ENCODE assay signal across 9 cellular contexts in genomic region chr15:89383635-89384604, GRCh38. TPM values are rescaled to one million over a fixed set of nuclear protein-coding genes. Genes with fewer than 3 reads are reported as not detected.
DNase-seq lines count a peak whose midpoint lies in the region; TF ChIP-seq lines count a peak whose summit lies in the region.
"Had no signal": no experiment of that assay in that cellular context is flagged by ENCODE, and none has a peak within 500 bp of the region (broad histone marks: within the 10 kb centered on the region; RNA-seq: fewer than 3 reads in every experiment).

No MANE protein-coding gene starts in this region.

- H3K27ac ChIP-seq in cardiac muscle cell (no peak overlapping the region), right atrium auricular region (no peak overlapping the region), uterus (no peak overlapping the region), stomach (no peak overlapping the region)
- H3K27ac ChIP-seq: pancreas had no signal

- peaks cover 5% of the 10 kb centered on the region for H3K36me3 Mint-ChIP-seq in glutamatergic neuron (ENCODE audit: unreplicated experiment)
- no peaks in the 10 kb centered on the region for H3K36me3 Mint-ChIP-seq in activated naive CD8-positive, alpha-beta T cell treated with anti-CD3 and anti-CD28 coated beads for 36 hours

- TF ChIP-seq POLR2A in uterus (IDR thresholded peaks at IDR 0.05) (no peak), stomach (IDR thresholded peaks at IDR 0.05) (no peak)

- peaks cover 39% of the 10 kb centered on the region for H3K4me1 Mint-ChIP-seq in glutamatergic neuron (ENCODE audit: low read depth, unreplicated experiment)
- peaks cover 1% of the 10 kb centered on the region for H3K4me1 Mint-ChIP-seq in activated naive CD8-positive, alpha-beta T cell treated with anti-CD3 and anti-CD28 coated beads for 36 hours

- H3K4me1 ChIP-seq in cardiac muscle cell (ENCODE audit: low read depth) = peaks cover 11% of the 10 kb centered on the region
- H3K4me1 ChIP-seq in right atrium auricular region = peaks cover 0 to 6% of the 10 kb centered on the region in 2 donors
- peaks cover 0 to 2% of the 10 kb centered on the region in 2 donors for H3K4me1 ChIP-seq in uterus
- H3K4me1 ChIP-seq in stomach = peaks cover 3 to 12% (median 5%) of the 10 kb centered on the region in 4 donors

- peaks cover 8% of the 10 kb centered on the region for H3K9me3 Mint-ChIP-seq in glutamatergic neuron (ENCODE audit: unreplicated experiment)
- no peaks in the 10 kb centered on the region for H3K9me3 Mint-ChIP-seq in activated naive CD8-positive, alpha-beta T cell treated with anti-CD3 and anti-CD28 coated beads for 36 hours

- peaks cover 14% of the 10 kb centered on the region for H3K27me3 Mint-ChIP-seq in glutamatergic neuron (ENCODE audit: unreplicated experiment)
- H3K27me3 Mint-ChIP-seq in activated naive CD8-positive, alpha-beta T cell treated with anti-CD3 and anti-CD28 coated beads for 36 hours = peaks cover 17% of the 10 kb centered on the region

- H3K4me3 ChIP-seq in cardiac muscle cell (no peak overlapping the region), right atrium auricular region (no peak overlapping the region), uterus (no peak overlapping the region), stomach (no peak overlapping the region)
- H3K4me3 ChIP-seq: pancreas had no signal

- no peak for TF ChIP-seq EP300 in stomach (IDR thresholded peaks at IDR 0.05)

- no peaks in the 10 kb centered on the region for H3K9me3 ChIP-seq in cardiac muscle cell (ENCODE audit: low read depth)
- H3K9me3 ChIP-seq in right atrium auricular region = no peaks in the 10 kb centered on the region
- H3K9me3 ChIP-seq in uterus = no peaks in the 10 kb centered on the region
- H3K9me3 ChIP-seq in stomach = no peaks in the 10 kb centered on the region
- H3K9me3 ChIP-seq: pancreas had no signal

- 25 to 49% (median 32%) methylated on average over 5 to 11 of the region's 11 CpGs for WGBS in stomach, 5 donors

- H3K36me3 ChIP-seq in cardiac muscle cell = no peaks in the 10 kb centered on the region
- H3K36me3 ChIP-seq in right atrium auricular region = no peaks in the 10 kb centered on the region
- no peaks in the 10 kb centered on the region for H3K36me3 ChIP-seq in uterus
- no peaks in the 10 kb centered on the region for H3K36me3 ChIP-seq in stomach
- H3K36me3 ChIP-seq: pancreas had no signal

- no peak overlapping the region for H3K4me3 Mint-ChIP-seq in glutamatergic neuron (ENCODE audit: unreplicated experiment)
- H3K4me3 Mint-ChIP-seq in activated naive CD8-positive, alpha-beta T cell treated with anti-CD3 and anti-CD28 coated beads for 36 hours = no peak overlapping the region

- TF ChIP-seq CTCF in cardiac muscle cell (IDR thresholded peaks at IDR 0.05; ENCODE audit: low read depth, low read length) (no peak), right atrium auricular region (IDR thresholded peaks at IDR 0.05) (no peak), glutamatergic neuron (IDR thresholded peaks at IDR 0.05; ENCODE audit: partially characterized antibody, unreplicated experiment) (no peak), uterus (IDR thresholded peaks at IDR 0.05) (no peak), stomach (IDR thresholded peaks at IDR 0.05) (no peak)

- H3K27ac Mint-ChIP-seq in glutamatergic neuron (ENCODE audit: unreplicated experiment) = no peak overlapping the region
- H3K27ac Mint-ChIP-seq in activated naive CD8-positive, alpha-beta T cell treated with anti-CD3 and anti-CD28 coated beads for 36 hours = no peak overlapping the region

- H3K27me3 ChIP-seq in cardiac muscle cell = peaks cover 94% of the 10 kb centered on the region
- peaks cover 0 to 1% of the 10 kb centered on the region in 2 donors for H3K27me3 ChIP-seq in right atrium auricular region
- H3K27me3 ChIP-seq in uterus = peaks cover 0 to 14% of the 10 kb centered on the region in 2 donors
- peaks cover 3 to 74% (median 27%) of the 10 kb centered on the region in 3 donors for H3K27me3 ChIP-seq in stomach

- intact Hi-C loops in uterus (cut with DNase I; ENCODE audit: low total_unique reads) = no loop called here
- intact Hi-C loops in stomach (cut with DNase I; ENCODE audit: low total_unique reads) = no loop called here

- peak; percentile 84 to 97 for DNase-seq in cardiac muscle cell (ENCODE audit: low read depth in 1 of 2, low spot score in 1 of 2)
- no peak for DNase-seq in right atrium auricular region (ENCODE audit: low spot score)
- peak; percentile 72 for DNase-seq in glutamatergic neuron
- peak; percentile 47 to 54 for DNase-seq in uterus
- no peak for DNase-seq in activated naive CD8-positive, alpha-beta T cell treated with anti-CD3 and anti-CD28 coated beads for 36 hours
- no peak for DNase-seq in stimulated activated CD4-positive, alpha-beta T cell treated with anti-CD3 and anti-CD28 coated beads, Interleukin-4, amount 100 ng/mL, for 4 hours
- no peak for DNase-seq in stomach

TF ChIP-seq in PFSK-1, 5 proteins besides CTCF, POLR2A, EP300 and RAD21:
- no peak for TF ChIP-seq SIN3A (IDR thresholded peaks at IDR 0.05; ENCODE audit: borderline replicate concordance, insufficient read depth, low read length)
- TF ChIP-seq REST (IDR thresholded peaks at IDR 0.05; ENCODE audit: insufficient read depth in 1 of 2, low read depth in 2 of 2, low read length in 2 of 2) = 0 out of 4 replicates have a peak, but pooled peaks have one; percentile 2 to 40
- no peak for TF ChIP-seq TAF1 (IDR thresholded peaks at IDR 0.05; ENCODE audit: borderline replicate concordance, insufficient read depth, low read length)
- TF ChIP-seq FOXP2 (optimal IDR thresholded peaks at IDR 0.05; ENCODE audit: borderline replicate concordance, extremely low read depth, extremely low read length, insufficient read depth) = peak; percentile 40
- no peak for TF ChIP-seq POLR2AphosphoS5 (IDR thresholded peaks at IDR 0.05; ENCODE audit: low read depth, low read length)

RNA-seq across cellular contexts. Expression of gene POLG, which starts 49.3 kb away (rescaled TPM):
- total RNA-seq in cardiac muscle cell (56.2 and 63.9 TPM in 2 replicates), right atrium auricular region (10 to 100 TPM; 36.0 to 37.9 TPM), glutamatergic neuron (ENCODE audit: unreplicated experiment) (55.4 TPM), uterus (10 to 100 TPM; 38.4 to 62.0 (median 53.7) TPM), stomach (100 to 1,000 TPM in 2 of 5 donors, 10 to 100 TPM in 3; 42.4 to 172 (median 76.9) TPM)
- polyA plus RNA-seq in cardiac muscle cell (47.3 and 53.5 TPM in 2 replicates), stomach (10 to 100 TPM; 22.7 to 40.5 (median 24.3) TPM)
- 59.7 TPM for polyA plus RNA-seq in PFSK-1 (2012; ENCODE audit: insufficient read length, low read depth)
- 100 to 1,000 TPM in 1 of 2 experiments, 10 to 100 TPM in 1; 96.1 to 102 TPM for total RNA-seq in activated naive CD8-positive, alpha-beta T cell treated with anti-CD3 and anti-CD28 coated beads for 36 hours

Comparison
In these comparisons a context has a peak if more than half of its experiments do, and no peak if none do; other contexts are left out.
1. DNase-seq: peak in cardiac muscle cell (2 of 2), glutamatergic neuron (single experiment) and uterus (2 of 2); none in right atrium auricular region (single experiment), activated naive CD8-positive, alpha-beta T cell treated with anti-CD3 and anti-CD28 coated beads for 36 hours (single experiment), stimulated activated CD4-positive, alpha-beta T cell treated with anti-CD3 and anti-CD28 coated beads, Interleukin-4, amount 100 ng/mL, for 4 hours (0 of 2) and stomach (single experiment).